Comparison of ENCODE assay signal across 16 cellular contexts in genomic region chr2:46331099-46331766, GRCh38. TPM values are rescaled to one million over a fixed set of nuclear protein-coding genes. Genes with fewer than 3 reads are reported as not detected.
DNase-seq lines count a peak whose midpoint lies in the region; ATAC-seq and TF ChIP-seq lines count a peak whose summit lies in the region.
"Had no signal": no experiment of that assay in that cellular context is flagged by ENCODE, and none has a peak within 500 bp of the region (broad histone marks: within the 10 kb centered on the region; RNA-seq: fewer than 3 reads in every experiment).

No MANE protein-coding gene starts in this region.

- intact Hi-C loops in left cardiac atrium (cut with DNase I) = no loop called here
- intact Hi-C loops in psoas muscle (cut with DNase I) = no loop called here

- peak overlapping the region; percentile 80 for H3K4me2 ChIP-seq in BLaER1

- peak; percentile 13 for ATAC-seq in left cardiac atrium
- peak in 3 of 4 donors; percentile 27 to 55 (median 45) for ATAC-seq in psoas muscle
- ATAC-seq in esophagus mucosa = no peak
- no peak for ATAC-seq in GM21723 (IDR thresholded peaks at IDR 0.05; ENCODE audit: unreplicated experiment)

- DNase-seq in astrocyte of the spinal cord (ENCODE audit: low read depth, low spot score) = peak; percentile 35
- DNase-seq in left cardiac atrium = no peak
- DNase-seq in psoas muscle = no peak
- DNase-seq in foreskin melanocyte = no peak
- DNase-seq in NCI-H69 (lab: John Stamatoyannopoulos, UW) = no peak
- DNase-seq: activated T-cell treated with anti-CD3 and anti-CD28 coated beads, Interleukin-2, amount 50 U/mL, for 1 hour; C1 segment of cervical spinal cord; central memory CD4-positive, alpha-beta T cell; hippocampal formation; NCI-H774; nephron progenitor cell; stimulated activated CD4-positive, alpha-beta T cell treated with anti-CD3 and anti-CD28 coated beads, Interleukin-1b, Interleukin-23, amount 100 ng/mL, for 48 hours had no signal

- in situ Hi-C loops in astrocyte of the spinal cord (cut with HindIII; ENCODE audit: low sequenced_read_pairs) = no loop called here

- H3K4me1 ChIP-seq in BLaER1 (peaks cover 79% of the 10 kb centered on the region), psoas muscle (peaks cover 64% of the 10 kb centered on the region)

- H3K4me3 ChIP-seq in BLaER1 = no peak overlapping the region
- H3K4me3 ChIP-seq in astrocyte of the spinal cord (ENCODE audit: low read depth, low read length) = no peak overlapping the region
- no peak overlapping the region for H3K4me3 ChIP-seq in psoas muscle
- H3K4me3 ChIP-seq: MG63 had no signal

- no peaks in the 10 kb centered on the region for H3K27me3 ChIP-seq in BLaER1
- H3K27me3 ChIP-seq in psoas muscle (ENCODE audit: insufficient read depth in 3 of 3, low read length in 2 of 3) = no peaks in the 10 kb centered on the region
- H3K27me3 ChIP-seq: MG63 had no signal

- H3K27ac ChIP-seq in BLaER1 (peak overlapping the region; percentile 29; the same call in 1 of the 2 replicates), psoas muscle (peak overlapping the region; percentile 57)

- H3K36me3 ChIP-seq in BLaER1 = no peaks in the 10 kb centered on the region
- H3K36me3 ChIP-seq in psoas muscle (ENCODE audit: insufficient read depth in 1 of 2, low read depth in 1 of 2) = no peaks in the 10 kb centered on the region

- H3K9me3 ChIP-seq in BLaER1 = no peaks in the 10 kb centered on the region
- no peaks in the 10 kb centered on the region for H3K9me3 ChIP-seq in psoas muscle
- H3K9me3 ChIP-seq: MG63 had no signal

- TF ChIP-seq CTCF in astrocyte of the spinal cord (IDR thresholded peaks at IDR 0.05; ENCODE audit: low read depth, low read length) = no peak
- TF ChIP-seq CTCF in psoas muscle (IDR thresholded peaks at IDR 0.05) = no peak

- WGBS in psoas muscle, 3 donors = 35 to 59% (median 44%) methylated on average over 8 of the region's 8 CpGs

- H4K20me1 ChIP-seq in BLaER1 = no peaks in the 10 kb centered on the region

- H3K9ac ChIP-seq in BLaER1 = no peak overlapping the region

RNA-seq across cellular contexts. Expression of gene EPAS1, which starts 34.0 kb away (rescaled TPM):
- total RNA-seq in left cardiac atrium = 100 to 1,000 TPM; 262 to 377 TPM
- 100 to 1,000 TPM in 2 of 4 donors, 10 to 100 TPM in 2; 44.3 to 123 (median 98.3) TPM for total RNA-seq in psoas muscle
- polyA plus RNA-seq in psoas muscle = 100 to 1,000 TPM in 1 of 3 donors, 10 to 100 TPM in 2; 39.2 to 112 (median 49.9) TPM
- 89.5 TPM for total RNA-seq in esophagus mucosa

Comparison
In these comparisons a context has a peak if more than half of its experiments do, and no peak if none do; other contexts are left out.
1. ATAC-seq: peak in left cardiac atrium (2 of 2) and psoas muscle (3 of 4); none in esophagus mucosa (single experiment) and GM21723 (single experiment).